In genomic region chr15:75822685-75823278, GRCh38 we compare ENCODE assay signal across 15 cellular contexts. TPM values are rescaled to one million over a fixed set of nuclear protein-coding genes. Genes with fewer than 3 reads are reported as not detected.
DNase-seq lines count a peak whose midpoint lies in the region; ATAC-seq and TF ChIP-seq lines count a peak whose summit lies in the region.
"Had no signal": no experiment of that assay in that cellular context is flagged by ENCODE, and none has a peak within 500 bp of the region (broad histone marks: within the 10 kb centered on the region; RNA-seq: fewer than 3 reads in every experiment).

No MANE protein-coding gene starts in this region.

- no peaks in the 10 kb centered on the region for H3K9me3 ChIP-seq in HUES48 (ENCODE audit: control insufficient read depth, insufficient read depth, low read length)
- no peaks in the 10 kb centered on the region for H3K9me3 ChIP-seq in endodermal cell (ENCODE audit: control insufficient read depth, low read length)
- no peaks in the 10 kb centered on the region for H3K9me3 ChIP-seq in mesenchymal stem cell (ENCODE audit: control insufficient read depth, low read length)
- no peaks in the 10 kb centered on the region for H3K9me3 ChIP-seq in esophagus muscularis mucosa
- no peaks in the 10 kb centered on the region for H3K9me3 ChIP-seq in adrenal gland (replicated peaks in 1 of 3)
- H3K9me3 ChIP-seq: HAP-1 had no signal

- no peak overlapping the region for H2BK5ac ChIP-seq in mesenchymal stem cell (ENCODE audit: low read depth, low read length, poor library complexity, severe bottlenecking)

- H3K4me2 ChIP-seq in mesenchymal stem cell (ENCODE audit: low read length, poor library complexity, severe bottlenecking): no peak overlapping the region

- H2AFZ ChIP-seq in mesenchymal stem cell (ENCODE audit: low read depth, low read length): no peak overlapping the region

- H3K18ac ChIP-seq in mesenchymal stem cell (ENCODE audit: low read depth in 1 of 2, low read length in 2 of 2): no peak overlapping the region

- H2BK15ac ChIP-seq in mesenchymal stem cell (ENCODE audit: low read depth, poor library complexity, severe bottlenecking): no peak overlapping the region

- no peak for TF ChIP-seq POLR2A in esophagus muscularis mucosa (IDR thresholded peaks at IDR 0.05; ENCODE audit: low read depth)
- TF ChIP-seq POLR2A in adrenal gland (IDR thresholded peaks at IDR 0.05): no peak

- no peaks in the 10 kb centered on the region for H3K36me3 Mint-ChIP-seq in endodermal cell (ENCODE audit: low read depth)
- no peaks in the 10 kb centered on the region for H3K36me3 Mint-ChIP-seq in type B pancreatic cell
- H3K36me3 Mint-ChIP-seq: CD8-positive, alpha-beta memory T cell had no signal

- H3K9me3 Mint-ChIP-seq in endodermal cell (no peaks in the 10 kb centered on the region), type B pancreatic cell (no peaks in the 10 kb centered on the region)
- H3K9me3 Mint-ChIP-seq: CD8-positive, alpha-beta memory T cell; HFFc6 had no signal

- H3K27ac ChIP-seq in HUES48 (ENCODE audit: low read depth, low read length) (peak overlapping the region; percentile 87), endodermal cell (ENCODE audit: low read depth, low read length) (no peak overlapping the region), mesenchymal stem cell (ENCODE audit: low read length, poor library complexity, severe bottlenecking) (peak overlapping the region; percentile 0), esophagus muscularis mucosa (replicated peaks in 1 of 4) (no peak overlapping the region), adrenal gland (no peak overlapping the region)
- H3K27ac ChIP-seq: HL-60 had no signal

- 85 to 100% methylated on average over 2 to 5 of the region's 5 CpGs for WGBS in endodermal cell (ENCODE audit: insufficient coverage in 1 of 2, insufficient read length in 1 of 2), 2 experiments
- WGBS in mesenchymal stem cell: 84% methylated on average over 5 of the region's 5 CpGs
- 87% methylated on average over 5 of the region's 5 CpGs for WGBS in esophagus muscularis mucosa
- 74 to 84% (median 81%) methylated on average over 5 of the region's 5 CpGs for WGBS in adrenal gland, 4 donors

- H3K79me1 ChIP-seq in mesenchymal stem cell (replicated peaks; ENCODE audit: low read length, poor library complexity, severe bottlenecking): no peaks in the 10 kb centered on the region

- H3K4me3 ChIP-seq in HUES48 (ENCODE audit: low read depth, low read length) (no peak overlapping the region), endodermal cell (ENCODE audit: low read length) (no peak overlapping the region), mesenchymal stem cell (ENCODE audit: insufficient read depth in 1 of 2, low read depth in 1 of 2, low read length in 2 of 2) (no peak overlapping the region), esophagus muscularis mucosa (no peak overlapping the region), adrenal gland (no peak overlapping the region)
- H3K4me3 ChIP-seq: HAP-1 had no signal

- no peaks in the 10 kb centered on the region for H3K27me3 Mint-ChIP-seq in endodermal cell (ENCODE audit: insufficient read depth)
- no peaks in the 10 kb centered on the region for H3K27me3 Mint-ChIP-seq in type B pancreatic cell

- intact Hi-C loops in esophagus muscularis mucosa (cut with DNase I) (no loop called here), adrenal gland (cut with DNase I) (no loop called here)

- H3K9ac ChIP-seq in HUES48 (ENCODE audit: low read depth, low read length) (no peak overlapping the region), endodermal cell (ENCODE audit: extremely low read depth, low read length, poor library complexity, severe bottlenecking) (no peak overlapping the region), mesenchymal stem cell (ENCODE audit: low read length) (no peak overlapping the region)

- TF ChIP-seq CTCF in endodermal cell (conservative IDR thresholded peaks at IDR 0.05): no peak
- TF ChIP-seq CTCF in type B pancreatic cell (conservative IDR thresholded peaks at IDR 0.05): no peak
- TF ChIP-seq CTCF in esophagus muscularis mucosa (IDR thresholded peaks at IDR 0.05): no peak
- TF ChIP-seq CTCF in adrenal gland (IDR thresholded peaks at IDR 0.05): no peak

- H3K23ac ChIP-seq in mesenchymal stem cell (ENCODE audit: low read length in 2 of 2): no peak overlapping the region

- no peak overlapping the region for H2BK12ac ChIP-seq in mesenchymal stem cell (ENCODE audit: low read length in 2 of 2)

- no peak overlapping the region for H3K4ac ChIP-seq in mesenchymal stem cell (ENCODE audit: low read depth in 1 of 2, low read length in 2 of 2)

- no peak overlapping the region for H4K8ac ChIP-seq in mesenchymal stem cell (ENCODE audit: low read length)

- H3K27me3 ChIP-seq in HUES48 (ENCODE audit: control insufficient read depth, insufficient read depth, low read length) (no peaks in the 10 kb centered on the region), endodermal cell (ENCODE audit: control insufficient read depth, insufficient read depth, low read length, poor library complexity, severe bottlenecking) (no peaks in the 10 kb centered on the region), mesenchymal stem cell (ENCODE audit: control insufficient read depth in 1 of 2, insufficient read depth in 1 of 2, low read length in 2 of 2) (peaks cover 0 to 5% of the 10 kb centered on the region in 2 experiments), esophagus muscularis mucosa (peaks cover 0 to 6% (median 0%) of the 10 kb centered on the region in 4 donors), adrenal gland (no peaks in the 10 kb centered on the region)

- H2AK5ac ChIP-seq in mesenchymal stem cell (ENCODE audit: low read length, severe bottlenecking): peak overlapping the region; percentile 49

- no peak overlapping the region for H2BK120ac ChIP-seq in mesenchymal stem cell (ENCODE audit: low read depth, low read length)

- H3K4me1 ChIP-seq in HUES48 (ENCODE audit: control insufficient read depth, insufficient read depth, low read length): peaks cover 24% of the 10 kb centered on the region
- peaks cover 17% of the 10 kb centered on the region for H3K4me1 ChIP-seq in endodermal cell (ENCODE audit: control insufficient read depth, insufficient read depth, low read length)
- H3K4me1 ChIP-seq in mesenchymal stem cell (ENCODE audit: control insufficient read depth, insufficient read depth, low read depth, low read length): peaks cover 8% of the 10 kb centered on the region
- H3K4me1 ChIP-seq in esophagus muscularis mucosa: no peaks in the 10 kb centered on the region
- no peaks in the 10 kb centered on the region for H3K4me1 ChIP-seq in adrenal gland (replicated peaks in 1 of 2)

- H3K14ac ChIP-seq in mesenchymal stem cell (ENCODE audit: low read length in 2 of 2): peak overlapping the region in 1 of 2 experiments; percentile 15

- H3K4me1 Mint-ChIP-seq in endodermal cell (peaks cover 15% of the 10 kb centered on the region), type B pancreatic cell (ENCODE audit: unreplicated experiment) (peaks cover 31% of the 10 kb centered on the region)
- H3K4me1 Mint-ChIP-seq: CD8-positive, alpha-beta memory T cell had no signal

- no peak for ATAC-seq in esophagus mucosa
- ATAC-seq in GM19463 (IDR thresholded peaks at IDR 0.05; ENCODE audit: unreplicated experiment): no peak

- no peak for TF ChIP-seq EP300 in esophagus muscularis mucosa (IDR thresholded peaks at IDR 0.05)

- H3K36me3 ChIP-seq in HUES48 (ENCODE audit: control insufficient read depth, insufficient read depth, low read length) (no peaks in the 10 kb centered on the region), endodermal cell (ENCODE audit: control insufficient read depth, insufficient read depth, low read length) (no peaks in the 10 kb centered on the region), mesenchymal stem cell (ENCODE audit: control insufficient read depth in 1 of 2, insufficient read depth in 2 of 2, low read depth in 1 of 2, low read length in 2 of 2) (no peaks in the 10 kb centered on the region), esophagus muscularis mucosa (no peaks in the 10 kb centered on the region), adrenal gland (replicated peaks in 1 of 2) (no peaks in the 10 kb centered on the region)
- H3K36me3 ChIP-seq: HAP-1 had no signal

- no peak overlapping the region for H4K91ac ChIP-seq in mesenchymal stem cell (ENCODE audit: low read length)

- H3K27ac Mint-ChIP-seq in endodermal cell (peak overlapping the region; percentile 97), type B pancreatic cell (peak overlapping the region; percentile 47)
- H3K27ac Mint-ChIP-seq: HFFc6 had no signal

- H3K4me3 Mint-ChIP-seq in endodermal cell (no peak overlapping the region), type B pancreatic cell (no peak overlapping the region)
- H3K4me3 Mint-ChIP-seq: CD8-positive, alpha-beta memory T cell; HFFc6 had no signal

- DNase-seq in endodermal cell (no peak), mesenchymal stem cell (no peak), type B pancreatic cell (ENCODE audit: extremely low spot score, unreplicated experiment) (no peak), esophagus muscularis mucosa (ENCODE audit: extremely low spot score) (no peak), adrenal gland (no peak)
- DNase-seq: CD8-positive, alpha-beta memory T cell; DMS 273 treated with DMSO at 0.1 percent for 48 hours; GOT3; HFFc6; KBM-7 had no signal

RNA-seq across cellular contexts. Expression of gene UBE2Q2, which starts 20.5 kb away (rescaled TPM):
- total RNA-seq in endodermal cell (10 to 100 TPM; 29.5 to 37.1 TPM), type B pancreatic cell (ENCODE audit: low replicate concordance) (26.7 and 31.3 TPM in 2 replicates), esophagus mucosa (20.9 TPM), esophagus muscularis mucosa (10 to 100 TPM; 64.3 to 76.7 (median 73.3) TPM), adrenal gland (10 to 100 TPM; 35.0 to 76.7 (median 46.5) TPM)
- 31.3 TPM for polyA plus RNA-seq in endodermal cell (2013, experiment 1 of 2)
- 30.6 TPM for polyA plus RNA-seq in endodermal cell (2013, experiment 2 of 2)
- polyA plus RNA-seq in mesenchymal stem cell (2013, experiment 1 of 2): 38.6 TPM
- polyA plus RNA-seq in mesenchymal stem cell (2013, experiment 2 of 2): 38.9 TPM
- 10 to 100 TPM; 18.7 to 49.8 (median 36.6) TPM for polyA plus RNA-seq in adrenal gland

Comparison
In these comparisons a context has a peak if more than half of its experiments do, and no peak if none do; other contexts are left out.
1. H3K27ac ChIP-seq: peak in HUES48 (single experiment) and mesenchymal stem cell (single experiment); none in endodermal cell (single experiment), esophagus muscularis mucosa (0 of 4) and adrenal gland (0 of 5).